Comparison of ENCODE assay signal across 9 cellular contexts in the genomic region with DNA sequence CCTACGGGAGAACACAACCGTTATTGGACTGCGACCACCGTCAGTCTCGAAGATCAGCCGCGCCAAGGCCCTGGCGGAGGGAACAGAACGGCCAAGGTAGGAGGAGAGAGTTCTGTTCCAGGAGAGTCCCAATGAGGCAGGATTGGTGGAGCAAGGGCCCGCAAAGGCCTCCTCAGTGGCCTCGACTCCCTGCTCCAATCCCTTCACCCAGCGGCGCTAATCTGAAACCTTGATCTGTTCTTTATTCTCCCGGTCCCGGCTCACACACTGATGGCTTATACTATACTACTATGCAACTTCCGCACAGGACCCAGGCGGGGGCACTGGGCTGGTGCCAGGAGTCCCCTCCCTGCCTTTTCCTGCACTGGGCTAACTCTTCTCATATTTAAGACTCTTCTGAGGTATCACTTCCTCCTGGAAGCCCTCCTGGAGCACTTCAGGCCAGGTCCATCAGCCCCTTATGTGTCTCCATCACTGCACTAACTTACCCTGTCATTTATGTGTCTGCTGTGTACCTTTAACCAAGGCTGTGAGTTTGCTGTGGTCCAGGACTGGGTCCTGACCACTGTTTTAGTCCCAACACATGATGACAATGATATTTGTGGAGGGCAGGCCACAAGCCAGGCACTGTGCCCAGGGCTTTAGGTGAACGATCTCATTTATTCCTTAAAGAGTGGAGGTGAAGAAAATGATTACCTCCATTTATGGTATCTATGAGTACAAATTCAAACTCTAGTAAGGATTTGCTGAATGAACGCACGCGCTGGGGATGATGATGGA. TPM values are rescaled to one million over a fixed set of nuclear protein-coding genes. Genes with fewer than 3 reads are reported as not detected.
A peak's percentile ranks its signal among the peaks of the same experiment; 100 is the strongest.
DNase-seq lines count a peak whose midpoint lies in the region; ATAC-seq lines count a peak whose summit lies in the region.
"Had no signal": no experiment of that assay in that cellular context is flagged by ENCODE, and none has a peak within 500 bp of the region (broad histone marks: within the 10 kb centered on the region; RNA-seq: fewer than 3 reads in every experiment).

No MANE protein-coding gene starts in this region.

- H3K27ac Mint-ChIP-seq in activated CD8-positive, alpha-beta memory T cell treated with anti-CD3 and anti-CD28 coated beads, Interleukin-2, amount 10 ng/mL, durations not matched to agents 7 days and 5 days = peak overlapping the region; percentile 99

- H3K4me1 Mint-ChIP-seq in activated CD8-positive, alpha-beta memory T cell treated with anti-CD3 and anti-CD28 coated beads, Interleukin-2, amount 10 ng/mL, durations not matched to agents 7 days and 5 days = peaks cover 52% of the 10 kb centered on the region

- H3K36me3 ChIP-seq in thymus (ENCODE audit: control insufficient read depth, insufficient read depth) = peaks cover 14% of the 10 kb centered on the region

- H3K9me3 Mint-ChIP-seq in activated CD8-positive, alpha-beta memory T cell treated with anti-CD3 and anti-CD28 coated beads, Interleukin-2, amount 10 ng/mL, durations not matched to agents 7 days and 5 days (ENCODE audit: low read depth) = no peaks in the 10 kb centered on the region

- peak overlapping the region; percentile 56 for H3K4me3 Mint-ChIP-seq in activated CD8-positive, alpha-beta memory T cell treated with anti-CD3 and anti-CD28 coated beads, Interleukin-2, amount 10 ng/mL, durations not matched to agents 7 days and 5 days

- 77% methylated on average over 21 of the region's 21 CpGs for WGBS in thymus

- DNase-seq in activated CD8-positive, alpha-beta memory T cell treated with anti-CD3 and anti-CD28 coated beads, Interleukin-2, amount 10 ng/mL, durations not matched to agents 7 days and 5 days = no peak
- no peak for DNase-seq in activated CD8-positive, alpha-beta memory T cell treated with anti-CD3 and anti-CD28 coated beads, Interleukin-2, amount 50 U/mL, for 48 hours
- DNase-seq in RKO (ENCODE audit: low spot score) = peak; percentile 37
- peak; percentile 4 for DNase-seq in iPS-NIHi7 (ENCODE audit: extremely low spot score)
- no peak for DNase-seq in HT-29 (ENCODE audit: low spot score)
- no peak for DNase-seq in activated CD4-positive, alpha-beta T cell treated with anti-CD3 and anti-CD28 coated beads for 4 hours
- DNase-seq: NCI-H1105 treated with DMSO at 0.1 percent for 48 hours had no signal

- no peaks in the 10 kb centered on the region for H3K27me3 ChIP-seq in thymus (ENCODE audit: control insufficient read depth, insufficient read depth)

- H3K4me1 ChIP-seq in thymus (ENCODE audit: control insufficient read depth, insufficient read depth, low read length) = peaks cover 47% of the 10 kb centered on the region

- no peak overlapping the region for H3K4me3 ChIP-seq in thymus (ENCODE audit: low read length)

- CTCF ChIA-PET in activated CD8-positive, alpha-beta memory T cell treated with anti-CD3 and anti-CD28 coated beads, Interleukin-2, amount 10 ng/mL, durations not matched to agents 7 days and 5 days (lab: Charles Lee) = interaction anchor here (0.8 to 2.2 kb wide), 4 partner anchors 9 to 229 kb away, joined by 3 to 15 read pairs (median 4); partner anchors contain the start of gene ADGRG5

- ATAC-seq in activated CD8-positive, alpha-beta memory T cell treated with anti-CD3 and anti-CD28 coated beads, Interleukin-2, amount 10 ng/mL, durations not matched to agents 7 days and 5 days = peak; percentile 35
- ATAC-seq in GM18870 (IDR thresholded peaks at IDR 0.05; ENCODE audit: unreplicated experiment) = no peak

- H3K9me3 ChIP-seq in thymus (ENCODE audit: control insufficient read depth) = no peaks in the 10 kb centered on the region

- peak overlapping the region; percentile 93 for H3K27ac ChIP-seq in thymus (ENCODE audit: low read depth)

- H3K27me3 Mint-ChIP-seq in activated CD8-positive, alpha-beta memory T cell treated with anti-CD3 and anti-CD28 coated beads, Interleukin-2, amount 10 ng/mL, durations not matched to agents 7 days and 5 days = no peaks in the 10 kb centered on the region

- H3K36me3 Mint-ChIP-seq in activated CD8-positive, alpha-beta memory T cell treated with anti-CD3 and anti-CD28 coated beads, Interleukin-2, amount 10 ng/mL, durations not matched to agents 7 days and 5 days = peaks cover 7% of the 10 kb centered on the region

RNA-seq across cellular contexts. Expression of gene CCDC102A, which starts 6.9 kb away (rescaled TPM):
- 10 to 100 TPM; 19.7 to 20.2 TPM for total RNA-seq in activated CD8-positive, alpha-beta memory T cell treated with anti-CD3 and anti-CD28 coated beads, Interleukin-2, amount 10 ng/mL, durations not matched to agents 7 days and 5 days
- polyA plus RNA-seq in thymus = 6.8 TPM
- 7.6 and 7.7 TPM in 2 replicates for total RNA-seq in HT-29 (2014; rRNA removed; shearing (Covaris generic))

RNA-seq across cellular contexts. Expression of gene ADGRG5, which starts 12.9 kb away (rescaled TPM):
- total RNA-seq in activated CD8-positive, alpha-beta memory T cell treated with anti-CD3 and anti-CD28 coated beads, Interleukin-2, amount 10 ng/mL, durations not matched to agents 7 days and 5 days = 10 to 100 TPM; 34.4 to 47.9 TPM
- polyA plus RNA-seq in thymus = 3.5 TPM
- 3.1 and 5.1 TPM in 2 replicates for total RNA-seq in HT-29 (2014; rRNA removed; shearing (Covaris generic))

RNA-seq across cellular contexts. Expression of gene DOK4, which starts 43.2 kb away (rescaled TPM):
- 1 to 10 TPM; 3.4 to 4.7 TPM for total RNA-seq in activated CD8-positive, alpha-beta memory T cell treated with anti-CD3 and anti-CD28 coated beads, Interleukin-2, amount 10 ng/mL, durations not matched to agents 7 days and 5 days
- 11.8 TPM for polyA plus RNA-seq in thymus
- 118 and 122 TPM in 2 replicates for total RNA-seq in HT-29 (2014; rRNA removed; shearing (Covaris generic))

Comparison
In these comparisons a context has a peak if more than half of its experiments do, and no peak if none do; other contexts are left out.
1. DNase-seq: peak in RKO (single experiment) and iPS-NIHi7 (single experiment); none in activated CD8-positive, alpha-beta memory T cell treated with anti-CD3 and anti-CD28 coated beads, Interleukin-2, amount 10 ng/mL, durations not matched to agents 7 days and 5 days (single experiment), activated CD8-positive, alpha-beta memory T cell treated with anti-CD3 and anti-CD28 coated beads, Interleukin-2, amount 50 U/mL, for 48 hours (single experiment), HT-29 (single experiment) and activated CD4-positive, alpha-beta T cell treated with anti-CD3 and anti-CD28 coated beads for 4 hours (0 of 2).
2. RNA of gene DOK4, which starts 43.2 kb away (total RNA-seq): 118 to 122 TPM in HT-29; 3.4 to 4.7 TPM in activated CD8-positive, alpha-beta memory T cell treated with anti-CD3 and anti-CD28 coated beads, Interleukin-2, amount 10 ng/mL, durations not matched to agents 7 days and 5 days; every median in the first group is over 10 times any median in the second.